ENCODE assay signal across 22 cellular contexts in the genomic region with DNA sequence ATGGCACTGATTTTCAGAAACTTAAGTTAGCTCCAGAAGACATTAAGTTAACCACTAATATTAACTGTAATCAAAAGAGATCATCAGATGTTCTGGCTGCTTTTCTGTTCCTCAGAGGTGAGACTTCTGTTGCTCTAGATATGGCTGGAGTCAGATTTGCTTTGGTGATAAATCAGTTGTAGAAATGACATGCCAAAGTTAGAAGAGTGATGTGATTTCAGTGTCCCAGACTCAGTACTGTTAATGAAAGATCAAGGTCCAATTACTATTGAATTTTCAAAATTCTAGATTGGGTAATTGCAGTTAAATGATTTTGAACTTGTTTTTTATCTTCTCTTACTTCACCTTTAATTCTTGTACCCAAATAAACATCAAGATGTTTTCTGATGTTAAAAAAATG.
DNase-seq lines count a peak whose midpoint lies in the region; ATAC-seq and TF ChIP-seq lines count a peak whose summit lies in the region.
"Had no signal": no experiment of that assay in that cellular context is flagged by ENCODE, and none has a peak within 500 bp of the region (broad histone marks: within the 10 kb centered on the region; RNA-seq: fewer than 3 reads in every experiment).

No MANE protein-coding gene starts in this region.

- no peak for TF ChIP-seq CTCF in parathyroid adenoma (IDR thresholded peaks at IDR 0.05)

- H3K79me2 ChIP-seq in parathyroid adenoma = no peaks in the 10 kb centered on the region

- no peaks in the 10 kb centered on the region for H3K36me3 ChIP-seq in parathyroid adenoma (ENCODE audit: control insufficient read depth, insufficient read depth, low read length)
- H3K36me3 ChIP-seq: BE2C, BLaER1 had no signal

- ATAC-seq in left lobe of liver = peak; percentile 46
- ATAC-seq: GM12878 had no signal

- peak overlapping the region; percentile 9 for H2AFZ ChIP-seq in parathyroid adenoma

- H3K9me3 ChIP-seq in parathyroid adenoma (ENCODE audit: control insufficient read depth, low read length) = no peaks in the 10 kb centered on the region
- H3K9me3 ChIP-seq: BE2C, BLaER1 had no signal

- no peak overlapping the region for H3K9ac ChIP-seq in parathyroid adenoma
- H3K9ac ChIP-seq: BLaER1 had no signal

- H3K4me3 ChIP-seq in parathyroid adenoma (ENCODE audit: low read depth, low read length) = no peak overlapping the region
- H3K4me3 ChIP-seq: BLaER1, GM12878 had no signal

- H3K27me3 ChIP-seq in parathyroid adenoma (ENCODE audit: control insufficient read depth, insufficient read depth, low read length) = no peaks in the 10 kb centered on the region
- H3K27me3 ChIP-seq: BE2C, BLaER1 had no signal

- no peak overlapping the region for H3K4me2 ChIP-seq in parathyroid adenoma (ENCODE audit: low read length)
- H3K4me2 ChIP-seq: BLaER1 had no signal

- no peaks in the 10 kb centered on the region for H3K4me1 ChIP-seq in parathyroid adenoma
- H3K4me1 ChIP-seq: BE2C, BLaER1 had no signal

- DNase-seq in dedifferentiated amniotic fluid mesenchymal stem cell (ENCODE audit: extremely low spot score) (peak; percentile 12), left lobe of liver (ENCODE audit: low spot score) (no peak), occipital lobe (lab: John Stamatoyannopoulos, UW) (no peak), NCI-H2029 (lab: John Stamatoyannopoulos, UW) (no peak)
- DNase-seq: 8988T; ACHN; BE2C; C1 segment of cervical spinal cord; CD4-positive, alpha-beta memory T cell; CD4-positive, CD25-positive, alpha-beta regulatory T cell; CD8-positive, alpha-beta memory T cell; COR-L47; DMS 273 treated with DMSO at 0.1 percent for 48 hours; DMS153; DMS53; DMS79; DND-41; EL; GDM1 had no signal

- H3K27ac ChIP-seq in parathyroid adenoma = no peak overlapping the region
- H3K27ac ChIP-seq: BLaER1 had no signal
